In genomic region chr20:1383621-1384404, GRCh38 we compare ENCODE assay signal across 18 cellular contexts. TPM values are rescaled to one million over a fixed set of nuclear protein-coding genes. Genes with fewer than 3 reads are reported as not detected.
A peak's percentile ranks its signal among the peaks of the same experiment; 100 is the strongest.
DNase-seq lines count a peak whose midpoint lies in the region; ATAC-seq lines count a peak whose summit lies in the region.
"Had no signal": no experiment of that assay in that cellular context is flagged by ENCODE, and none has a peak within 500 bp of the region (broad histone marks: within the 10 kb centered on the region; RNA-seq: fewer than 3 reads in every experiment).

No MANE protein-coding gene starts in this region.

- peaks cover 12% of the 10 kb centered on the region for H3K36me3 ChIP-seq in HAP-1 (replicated peaks)

- H3K27me3 ChIP-seq in HAP-1 (ENCODE audit: low read depth), result no peaks in the 10 kb centered on the region

- no peak for ATAC-seq in GM19324 (IDR thresholded peaks at IDR 0.05; ENCODE audit: low FRiP score, unreplicated experiment)
- ATAC-seq: HCT116 had no signal

- DNase-seq in DMS53 (lab: John Stamatoyannopoulos, UW) (peak; percentile 91), NCI-H1436 (lab: John Stamatoyannopoulos, UW) (peak; percentile 50), NCI-H748 treated with DMSO at 0.1 percent for 48 hours (lab: John Stamatoyannopoulos, UW) (peak; percentile 97), mesenteric fat pad (ENCODE audit: low spot score) (peak; percentile 2), HAP-1 (ENCODE audit: low spot score in 2 of 2) (no peak), NCI-H524 treated with DMSO at 0.1 percent for 48 hours (lab: John Stamatoyannopoulos, UW) (no peak)
- DNase-seq in activated CD8-positive, alpha-beta memory T cell treated with anti-CD3 and anti-CD28 coated beads, Interleukin-2, amount 50 U/mL, for 4 hours, result no peak
- DNase-seq: activated CD4-positive, alpha-beta T cell treated with anti-CD3 and anti-CD28 coated beads, Interleukin-2, amount 50 U/mL, for 48 hours; AML-193; aorta; immature natural killer cell; KG1; NCI-H2171; OCI-M1; SK-N-SH; stimulated activated naive CD4-positive, alpha-beta T cell had no signal

- in situ Hi-C loops in HAP-1 (cut with MboI; ENCODE audit: low sequenced_read_pairs), result no loop called here

- H3K4me1 ChIP-seq in HAP-1, result peaks cover 4% of the 10 kb centered on the region; the same call in 1 of the 2 replicates

- no peaks in the 10 kb centered on the region for H3K9me3 ChIP-seq in HAP-1
- H3K9me3 ChIP-seq: SK-N-SH had no signal

- no peak overlapping the region for H3K4me3 ChIP-seq in HAP-1

RNA-seq across cellular contexts. Expression of gene FKBP1A, which starts 9.0 kb away (rescaled TPM):
- 384 TPM for total RNA-seq in mesenteric fat pad

RNA-seq across cellular contexts. Expression of gene SDCBP2, which starts 54.9 kb away (rescaled TPM):
- total RNA-seq in mesenteric fat pad, result 7.2 TPM

Comparison
In these comparisons a context has a peak if more than half of its experiments do, and no peak if none do; other contexts are left out.
1. DNase-seq: peak in DMS53 (single experiment), NCI-H1436 (single experiment), NCI-H748 treated with DMSO at 0.1 percent for 48 hours (single experiment) and mesenteric fat pad (single experiment); none in activated CD8-positive, alpha-beta memory T cell treated with anti-CD3 and anti-CD28 coated beads, Interleukin-2, amount 50 U/mL, for 4 hours (single experiment), HAP-1 (0 of 2) and NCI-H524 treated with DMSO at 0.1 percent for 48 hours (single experiment).